Comparison of ENCODE assay signal across 8 cellular contexts in genomic region chr1:146228710-146229477, GRCh38. TPM values are rescaled to one million over a fixed set of nuclear protein-coding genes. Genes with fewer than 3 reads are reported as not detected.
DNase-seq lines count a peak whose midpoint lies in the region; ATAC-seq, FAIRE-seq and TF ChIP-seq lines count a peak whose summit lies in the region.
"Not testable (repeated sequence)": the region's sequence is repeated elsewhere in the genome, so short reads cannot be mapped to it uniquely, and the experiment has no call there.

Gene NOTCH2NLA, minus strand, starts transcription at chr1:146229021. Its CDS starts 39,684 bp downstream, at chr1:146189337.

- DNase-seq in activated B cell treated with CpG ODN at 0.5 μM for 24 hours (peak; percentile 72), memory B cell (ENCODE audit: low spot score in 2 of 2) (peak; percentile 58 to 69), thyroid gland (peak; percentile 7 to 31)
- peak; percentile 63 to 77 for DNase-seq in activated naive CD4-positive, alpha-beta T cell treated with anti-CD3 and anti-CD28 coated beads, Interleukin-2, amount 50 U/mL, for 72 hours (ENCODE audit: low spot score in 2 of 2)
- DNase-seq in esophagus squamous epithelium (lab: John Stamatoyannopoulos, UW), result not testable (repeated sequence)

- H3K9me3 Mint-ChIP-seq in activated B cell treated with CpG ODN at 0.5 μM for 24 hours; activated naive CD4-positive, alpha-beta T cell treated with anti-CD3 and anti-CD28 coated beads, Interleukin-2, amount 50 U/mL, for 72 hours; memory B cell: not testable (repeated sequence)

- not testable (repeated sequence) for H3K4me2 ChIP-seq in skeletal muscle satellite cell (ENCODE audit: low read length)

- not testable (repeated sequence) for H3K4me1 Mint-ChIP-seq in activated B cell treated with CpG ODN at 0.5 μM for 24 hours, memory B cell

- H3K27ac ChIP-seq in KOPT-K1 (ENCODE audit: low read depth, low read length, poor library complexity, severe bottlenecking), result peak within 1 kb of the TSS; percentile 40
- H3K27ac ChIP-seq in esophagus squamous epithelium, result peak within 1 kb of the TSS; percentile 81 to 90 (median 88)
- H3K27ac ChIP-seq in thyroid gland, result peak within 1 kb of the TSS; percentile 70 to 88 (median 77)

- H3K4me3 Mint-ChIP-seq in activated B cell treated with CpG ODN at 0.5 μM for 24 hours (peak within 1 kb of the TSS; percentile 89), memory B cell (peak within 1 kb of the TSS; percentile 82)

- peak within 1 kb of the TSS; percentile 79 for H3K27ac Mint-ChIP-seq in activated B cell treated with CpG ODN at 0.5 μM for 24 hours
- H3K27ac Mint-ChIP-seq in activated naive CD4-positive, alpha-beta T cell treated with anti-CD3 and anti-CD28 coated beads, Interleukin-2, amount 50 U/mL, for 72 hours; memory B cell: not testable (repeated sequence)

- not testable (repeated sequence) for TF ChIP-seq CTCF in activated B cell treated with CpG ODN at 0.5 μM for 24 hours (IDR thresholded peaks at IDR 0.05); esophagus squamous epithelium (IDR thresholded peaks at IDR 0.05)
- TF ChIP-seq CTCF in thyroid gland (IDR thresholded peaks at IDR 0.05), result peak in 1 of 6 experiments; percentile 5

- H3K36me3 Mint-ChIP-seq in activated B cell treated with CpG ODN at 0.5 μM for 24 hours (ENCODE audit: low read depth); activated naive CD4-positive, alpha-beta T cell treated with anti-CD3 and anti-CD28 coated beads, Interleukin-2, amount 50 U/mL, for 72 hours; memory B cell: not testable (repeated sequence)

- H3K36me3 ChIP-seq in KOPT-K1 (ENCODE audit: insufficient read depth, low read length); esophagus squamous epithelium; skeletal muscle satellite cell (ENCODE audit: insufficient read depth, low read length); thyroid gland: not testable (repeated sequence)

- H3K27me3 ChIP-seq in esophagus squamous epithelium; skeletal muscle satellite cell (ENCODE audit: control insufficient read depth, insufficient read depth, low read length); thyroid gland: not testable (repeated sequence)

- WGBS in esophagus squamous epithelium, 2 donors, result no CpG with 5 or more reads among the region's 72 CpGs
- WGBS in thyroid gland, 2 donors, result 0% methylated on average over 16 of the region's 72 CpGs; no CpG with 5 or more reads in 1 of the 2 donors

- POLR2A ChIA-PET in activated B cell treated with CpG ODN at 0.5 μM for 24 hours (lab: Charles Lee), result not testable (repeated sequence)

- H3K27me3 Mint-ChIP-seq in activated B cell treated with CpG ODN at 0.5 μM for 24 hours, memory B cell: not testable (repeated sequence)

- not testable (repeated sequence) for H3K4me1 ChIP-seq in esophagus squamous epithelium; skeletal muscle satellite cell (ENCODE audit: control insufficient read depth, insufficient read depth, low read length); thyroid gland

- intact Hi-C loops in activated B cell treated with CpG ODN at 0.5 μM for 24 hours (cut with micrococcal nuclease); esophagus squamous epithelium (cut with DNase I); thyroid gland (cut with DNase I): not testable (repeated sequence)

- peak; percentile 89 for FAIRE-seq in G401.6 (lab: Jason Lieb, UNC)

- CTCF ChIA-PET in activated B cell treated with CpG ODN at 0.5 μM for 24 hours (lab: Charles Lee), result not testable (repeated sequence)

- ATAC-seq in activated B cell treated with CpG ODN at 0.5 μM for 24 hours (ENCODE audit: low read depth), result peak; percentile 79
- ATAC-seq in activated naive CD4-positive, alpha-beta T cell treated with anti-CD3 and anti-CD28 coated beads, Interleukin-2, amount 50 U/mL, for 72 hours, result peak; percentile 83 to 86
- peak; percentile 65 for ATAC-seq in memory B cell (ENCODE audit: low read depth)

- TF ChIP-seq POLR2A in esophagus squamous epithelium (IDR thresholded peaks at IDR 0.05), result peak in 3 of 4 donors; percentile 58 to 94 (median 81)
- TF ChIP-seq POLR2A in thyroid gland (IDR thresholded peaks at IDR 0.05), result peak; percentile 7 to 92

- H3K4me3 ChIP-seq in esophagus squamous epithelium (peak within 1 kb of the TSS; percentile 47 to 65 (median 58)), skeletal muscle satellite cell (ENCODE audit: low read length) (peak within 1 kb of the TSS; percentile 65), thyroid gland (replicated peaks in 1 of 3) (peak within 1 kb of the TSS in 2 of 3 donors; percentile 34 to 44)

- H3K9me3 ChIP-seq in KOPT-K1 (ENCODE audit: insufficient read depth, low read length, poor library complexity, severe bottlenecking); esophagus squamous epithelium; skeletal muscle satellite cell (replicated peaks; ENCODE audit: low read length); thyroid gland: not testable (repeated sequence)

- H3K9ac ChIP-seq in skeletal muscle satellite cell (ENCODE audit: low read depth, low read length), result peak within 1 kb of the TSS; percentile 75

RNA-seq across cellular contexts. Expression of gene NOTCH2NLA, which starts in this region (rescaled TPM):
- total RNA-seq in activated B cell treated with CpG ODN at 0.5 μM for 24 hours (75.4 and 91.3 TPM in 2 replicates), esophagus squamous epithelium (10 to 100 TPM; 29.3 to 70.6 (median 44.1) TPM), thyroid gland (10 to 100 TPM; 59.6 to 92.5 (median 64.3) TPM)
- 10 to 100 TPM; 33.9 to 37.6 TPM for total RNA-seq in activated naive CD4-positive, alpha-beta T cell treated with anti-CD3 and anti-CD28 coated beads, Interleukin-2, amount 50 U/mL, for 72 hours
- 58.1 and 105 TPM in 2 replicates for total RNA-seq in skeletal muscle satellite cell (2012; rRNA removed)
